8 cellular contexts compared by ENCODE assay signal in the genomic region with DNA sequence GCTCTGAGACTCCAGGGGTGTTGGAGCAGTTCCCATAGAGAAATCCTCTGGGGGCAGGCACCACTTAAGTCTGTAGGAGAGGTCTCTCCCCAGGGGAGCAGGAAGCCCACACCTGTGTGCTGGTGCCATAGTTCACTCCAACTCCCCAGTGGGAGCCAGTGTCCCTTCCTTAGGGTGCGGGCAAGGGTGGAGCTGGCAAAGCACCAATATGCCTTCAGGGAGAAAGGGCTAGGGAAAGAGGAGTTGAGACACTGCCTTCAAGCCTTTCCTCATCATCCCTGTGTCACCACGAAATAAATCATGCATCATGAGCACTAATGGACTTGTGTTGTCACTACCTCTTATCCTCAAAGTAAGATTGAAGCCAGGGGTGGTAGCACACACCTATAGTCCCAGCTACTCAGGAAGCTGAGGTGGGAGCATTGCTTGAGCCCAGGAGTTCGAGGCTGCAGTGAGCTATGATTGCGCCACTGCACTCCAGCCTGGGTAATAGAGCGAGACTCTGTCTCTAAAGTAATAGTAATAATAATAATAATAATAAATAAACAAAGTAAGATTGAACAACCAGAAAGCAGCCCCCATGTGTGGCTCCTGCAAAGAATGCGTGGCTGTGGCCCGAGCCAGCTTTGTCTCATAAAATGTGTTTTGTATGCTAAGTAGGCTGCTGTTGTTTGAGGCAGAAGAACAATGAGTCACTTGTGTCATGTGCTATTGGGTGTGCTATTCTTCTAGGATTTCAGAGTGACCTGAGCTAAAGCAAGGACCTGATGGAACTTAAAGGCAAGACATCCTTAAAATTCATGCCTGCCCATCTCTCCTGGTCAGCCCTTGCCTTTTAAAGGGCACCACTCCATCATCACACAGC. TPM values are rescaled to one million over a fixed set of nuclear protein-coding genes. Genes with fewer than 3 reads are reported as not detected.
DNase-seq lines count a peak whose midpoint lies in the region; ATAC-seq, FAIRE-seq and TF ChIP-seq lines count a peak whose summit lies in the region.
"Had no signal": no experiment of that assay in that cellular context is flagged by ENCODE, and none has a peak within 500 bp of the region (broad histone marks: within the 10 kb centered on the region; RNA-seq: fewer than 3 reads in every experiment).

No MANE protein-coding gene starts in this region.

- DNase-seq in Caki2 (ENCODE audit: low read depth) (peak; percentile 74), astrocyte (ENCODE audit: low read depth) (peak; percentile 73), lower lobe of right lung (no peak), NCI-H1694 (lab: John Stamatoyannopoulos, UW) (no peak)

- H3K4me3 ChIP-seq in astrocyte (ENCODE audit: insufficient read depth, low read depth, low read length), result no peak overlapping the region
- no peak overlapping the region for H3K4me3 ChIP-seq in lower lobe of right lung
- H3K4me3 ChIP-seq: pancreas had no signal

- no peak overlapping the region for H3K27ac ChIP-seq in astrocyte (ENCODE audit: low read depth, low read length)
- peak overlapping the region; percentile 60 for H3K27ac ChIP-seq in lower lobe of right lung

- peaks cover 11% of the 10 kb centered on the region for H3K4me1 ChIP-seq in astrocyte (ENCODE audit: insufficient read depth, low read length)
- H3K4me1 ChIP-seq in lower lobe of right lung, result peaks cover 31% of the 10 kb centered on the region

- no peak overlapping the region for H3K27ac Mint-ChIP-seq in astrocyte (ENCODE audit: unreplicated experiment)
- H3K27ac Mint-ChIP-seq: activated naive CD8-positive, alpha-beta T cell had no signal

- TF ChIP-seq CTCF in astrocyte (IDR thresholded peaks at IDR 0.05; ENCODE audit: insufficient read depth, low read depth, low read length) (no peak), lower lobe of right lung (IDR thresholded peaks at IDR 0.05) (no peak)

- no peak overlapping the region for H3K4me3 Mint-ChIP-seq in astrocyte (ENCODE audit: unreplicated experiment)
- H3K4me3 Mint-ChIP-seq: activated naive CD8-positive, alpha-beta T cell had no signal

- no peaks in the 10 kb centered on the region for H3K36me3 Mint-ChIP-seq in astrocyte (ENCODE audit: low read depth, unreplicated experiment)
- H3K36me3 Mint-ChIP-seq: activated naive CD8-positive, alpha-beta T cell had no signal

- H3K79me2 ChIP-seq in astrocyte (ENCODE audit: insufficient read depth, low read length), result no peaks in the 10 kb centered on the region

- H4K20me1 ChIP-seq in astrocyte (ENCODE audit: insufficient read depth, low read length), result no peaks in the 10 kb centered on the region

- H3K27me3 ChIP-seq in astrocyte (ENCODE audit: insufficient read depth, low read length), result no peaks in the 10 kb centered on the region
- no peaks in the 10 kb centered on the region for H3K27me3 ChIP-seq in lower lobe of right lung (ENCODE audit: low read depth)
- H3K27me3 ChIP-seq: pancreas had no signal

- in situ Hi-C loops in Caki2 (cut with HindIII; ENCODE audit: low pct_unique_long_range_greater_than_20kb, low sequenced_read_pairs), result no loop called here

- no peaks in the 10 kb centered on the region for H3K9me3 ChIP-seq in astrocyte (ENCODE audit: insufficient read depth, low read depth, low read length)
- no peaks in the 10 kb centered on the region for H3K9me3 ChIP-seq in lower lobe of right lung
- H3K9me3 ChIP-seq: pancreas had no signal

- H3K36me3 ChIP-seq in astrocyte (ENCODE audit: insufficient read depth, low read length) (no peaks in the 10 kb centered on the region), lower lobe of right lung (no peaks in the 10 kb centered on the region)
- H3K36me3 ChIP-seq: pancreas had no signal

- FAIRE-seq in astrocyte (lab: Jason Lieb, UNC), result no peak
- FAIRE-seq: pancreas had no signal

- no peak overlapping the region for H3K9ac ChIP-seq in astrocyte (ENCODE audit: low read length)

- H2AFZ ChIP-seq in astrocyte (ENCODE audit: low read depth, low read length), result no peak overlapping the region

- no peaks in the 10 kb centered on the region for H3K9me3 Mint-ChIP-seq in astrocyte (ENCODE audit: unreplicated experiment)

- peaks cover 11% of the 10 kb centered on the region for H3K4me1 Mint-ChIP-seq in astrocyte (ENCODE audit: low read depth, unreplicated experiment)

- H3K27me3 Mint-ChIP-seq in astrocyte (ENCODE audit: low read depth, unreplicated experiment), result peaks cover 8% of the 10 kb centered on the region
- H3K27me3 Mint-ChIP-seq: activated naive CD8-positive, alpha-beta T cell had no signal

- H3K4me2 ChIP-seq in astrocyte (ENCODE audit: low read length), result no peak overlapping the region

- intact Hi-C loops in lower lobe of right lung (cut with DNase I), result no loop called here

- ATAC-seq in lower lobe of right lung, result no peak
- no peak for ATAC-seq in GM21381 (IDR thresholded peaks at IDR 0.05; ENCODE audit: unreplicated experiment)
- ATAC-seq in GM21529 (IDR thresholded peaks at IDR 0.05; ENCODE audit: unreplicated experiment), result no peak
- ATAC-seq: pancreas had no signal

RNA-seq across cellular contexts. Expression of gene TIE1, which starts 6.7 kb away (rescaled TPM):
- not detected in 2 replicates for total RNA-seq in Caki2 (2014; rRNA removed; shearing (Covaris generic); ENCODE audit: low replicate concordance)
- 0.87 and 0.98 TPM in 2 replicates for total RNA-seq in astrocyte
- total RNA-seq in lower lobe of right lung, result 48.5 TPM

RNA-seq across cellular contexts. Expression of gene C1orf210, which starts 8.7 kb away (rescaled TPM):
- total RNA-seq in Caki2 (2014; rRNA removed; shearing (Covaris generic); ENCODE audit: low replicate concordance), result not detected in 2 replicates
- total RNA-seq in astrocyte, result 0.50 and 0.84 TPM in 2 replicates
- total RNA-seq in lower lobe of right lung, result 19.1 TPM

RNA-seq across cellular contexts. Expression of gene TMEM125, which starts 24.3 kb away (rescaled TPM):
- not detected in 2 replicates for total RNA-seq in Caki2 (2014; rRNA removed; shearing (Covaris generic); ENCODE audit: low replicate concordance)
- total RNA-seq in astrocyte (0.36 and 0.64 TPM in 2 replicates), lower lobe of right lung (197 TPM)

RNA-seq across cellular contexts. Expression of gene MPL, which starts 43.5 kb away (rescaled TPM):
- total RNA-seq in Caki2 (2014; rRNA removed; shearing (Covaris generic); ENCODE audit: low replicate concordance), result not detected in 2 replicates
- total RNA-seq in astrocyte (not detected in 2 replicates), lower lobe of right lung (0.65 TPM)

Comparison
In these comparisons a context has a peak if more than half of its experiments do, and no peak if none do; other contexts are left out.
1. DNase-seq: peak in Caki2 (single experiment) and astrocyte (single experiment); none in lower lobe of right lung (single experiment) and NCI-H1694 (single experiment).
2. RNA of gene TIE1, which starts 6.7 kb away (total RNA-seq): 48.5 TPM in lower lobe of right lung (single experiment); 0.87 to 0.98 TPM in astrocyte and not detected in Caki2; every median in the first group is over 10 times any median in the second.
3. RNA of gene C1orf210, which starts 8.7 kb away (total RNA-seq): 19.1 TPM in lower lobe of right lung (single experiment); 0.50 to 0.84 TPM in astrocyte and not detected in Caki2; every median in the first group is over 10 times any median in the second.
4. RNA of gene TMEM125, which starts 24.3 kb away (total RNA-seq): 197 TPM in lower lobe of right lung (single experiment); 0.36 to 0.64 TPM in astrocyte and not detected in Caki2; every median in the first group is over 100 times any median in the second.